ENCODE assay signal across 23 cellular contexts in genomic region chr3:160136421-160136820, GRCh38.
DNase-seq lines count a peak whose midpoint lies in the region; ATAC-seq, FAIRE-seq and TF ChIP-seq lines count a peak whose summit lies in the region.
"Had no signal": no experiment of that assay in that cellular context is flagged by ENCODE, and none has a peak within 500 bp of the region (broad histone marks: within the 10 kb centered on the region; RNA-seq: fewer than 3 reads in every experiment).

No MANE protein-coding gene starts in this region.

- peak; percentile 17 for DNase-seq in NK-92 treated with Interleukin-12 subunit alpha and Interleukin-12 subunit beta, amount 100 ng/mL, for 24 hours (lab: John Stamatoyannopoulos, UW)
- no peak for DNase-seq in NK-92 (lab: John Stamatoyannopoulos, UW; ENCODE audit: unreplicated experiment)
- peak; percentile 48 for DNase-seq in RCC 7860 (ENCODE audit: low spot score)
- no peak for DNase-seq in GM13976 (ENCODE audit: low spot score)
- DNase-seq in hepatocyte (ENCODE audit: low spot score) = no peak
- DNase-seq: activated CD4-positive, alpha-beta T cell treated with anti-CD3 and anti-CD28 coated beads, Interleukin-2, amount 10 ng/mL, durations not matched to agents 24 days and 14 days; activated CD8-positive, alpha-beta memory T cell treated with anti-CD3 and anti-CD28 coated beads, Interleukin-2, amount 50 U/mL, for 48 hours; activated naive CD4-positive, alpha-beta T cell; aorta; effector memory CD4-positive, alpha-beta T cell; hippocampal formation; KBM-7; mesendoderm; NCI-H1417; NCI-H774; nephron progenitor cell; psoas muscle had no signal

- no peaks in the 10 kb centered on the region for H3K27me3 ChIP-seq in hepatocyte
- H3K27me3 ChIP-seq: tibial nerve had no signal

- no peaks in the 10 kb centered on the region for H3K79me2 ChIP-seq in hepatocyte

- H4K20me1 ChIP-seq in hepatocyte (ENCODE audit: insufficient read depth, poor library complexity, severe bottlenecking) = no peaks in the 10 kb centered on the region

- no peak overlapping the region for H3K27ac ChIP-seq in hepatocyte
- H3K27ac ChIP-seq: psoas muscle, tibial nerve had no signal

- WGBS in hepatocyte (ENCODE audit: low lambda C conversion rate, missing lambda C conversion rate) = 87% methylated on average over 4 of the region's 4 CpGs

- FAIRE-seq in RCC 7860 (lab: Jason Lieb, UNC) = peak; percentile 67

- in situ Hi-C loops in GM13976 (cut with MboI; ENCODE audit: low sequenced_read_pairs, unreplicated experiment) = no loop called here

- H3K36me3 ChIP-seq in hepatocyte (replicated peaks; ENCODE audit: insufficient read depth, low read depth) = no peaks in the 10 kb centered on the region
- H3K36me3 ChIP-seq: tibial nerve had no signal

- no peak overlapping the region for H3K4me3 ChIP-seq in hepatocyte
- H3K4me3 ChIP-seq: psoas muscle, tibial nerve had no signal

- ATAC-seq in HG02973 (IDR thresholded peaks at IDR 0.05; ENCODE audit: unreplicated experiment) (peak; percentile 48), HG02588 (IDR thresholded peaks at IDR 0.05; ENCODE audit: unreplicated experiment) (no peak), GM18870 (IDR thresholded peaks at IDR 0.05; ENCODE audit: unreplicated experiment) (no peak)
- ATAC-seq: Panc1, psoas muscle had no signal

- H2AFZ ChIP-seq in hepatocyte = no peak overlapping the region

- H3K9me3 ChIP-seq in hepatocyte (ENCODE audit: low read depth) = no peaks in the 10 kb centered on the region
- H3K9me3 ChIP-seq: psoas muscle, SK-N-SH, tibial nerve had no signal

- no peaks in the 10 kb centered on the region for H3K9me2 ChIP-seq in hepatocyte (replicated peaks; ENCODE audit: insufficient read depth)
- H3K9me2 ChIP-seq: SK-N-SH had no signal

- H3K4me2 ChIP-seq in hepatocyte = no peak overlapping the region
- H3K4me2 ChIP-seq: SK-N-SH had no signal

- H3K4me1 ChIP-seq in hepatocyte (ENCODE audit: insufficient read depth) = no peaks in the 10 kb centered on the region
- H3K4me1 ChIP-seq: psoas muscle, tibial nerve had no signal

- no peak for TF ChIP-seq CTCF in GM13976 (IDR thresholded peaks at IDR 0.05; ENCODE audit: borderline replicate concordance, control extremely low read depth, extremely low read depth, insufficient read depth, missing control alignments)
- TF ChIP-seq CTCF in hepatocyte (IDR thresholded peaks at IDR 0.05; ENCODE audit: poor library complexity) = no peak

Comparison
In these comparisons a context has a peak if more than half of its experiments do, and no peak if none do; other contexts are left out.
1. DNase-seq: peak in NK-92 treated with Interleukin-12 subunit alpha and Interleukin-12 subunit beta, amount 100 ng/mL, for 24 hours (single experiment) and RCC 7860 (single experiment); none in NK-92 (single experiment), GM13976 (single experiment) and hepatocyte (single experiment).